ENCODE assay signal across 1 cellular context in the genomic region with DNA sequence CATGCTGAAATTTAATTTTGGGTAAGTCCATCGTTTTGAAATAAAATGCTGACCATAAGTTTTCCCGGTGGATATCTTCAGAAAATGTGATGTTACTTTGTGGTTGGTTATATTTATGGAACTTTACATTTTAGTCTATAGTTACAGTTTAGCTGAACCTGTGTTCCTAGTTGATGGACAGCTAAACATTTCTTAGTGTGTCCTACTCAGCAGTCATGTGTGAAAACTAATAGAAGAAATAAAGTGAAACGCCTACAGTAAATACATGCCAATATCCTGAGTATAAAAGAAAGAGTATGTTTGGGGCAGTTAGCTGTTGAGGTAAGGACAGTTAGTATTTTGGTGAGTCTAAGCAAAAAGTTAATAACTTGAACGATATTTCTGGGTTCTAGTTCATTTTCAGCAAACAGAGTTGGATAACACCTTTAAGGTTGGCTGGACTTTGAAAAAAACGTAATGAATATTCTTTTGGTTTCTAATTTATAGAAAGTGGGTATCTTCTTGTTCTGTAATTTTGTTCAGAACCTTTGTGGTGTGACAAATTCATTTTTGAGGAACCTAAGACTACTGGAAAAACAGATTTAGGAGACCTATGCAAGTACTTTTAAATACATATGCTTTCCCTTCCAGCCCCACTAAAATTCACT.
A peak's percentile ranks its signal among the peaks of the same experiment; 100 is the strongest.
TF ChIP-seq lines count a peak whose summit lies in the region.

No MANE protein-coding gene starts in this region.

TF ChIP-seq in HepG2, 621 proteins besides CTCF, POLR2A, EP300 and RAD21:
- TF ChIP-seq, protein P1, sequence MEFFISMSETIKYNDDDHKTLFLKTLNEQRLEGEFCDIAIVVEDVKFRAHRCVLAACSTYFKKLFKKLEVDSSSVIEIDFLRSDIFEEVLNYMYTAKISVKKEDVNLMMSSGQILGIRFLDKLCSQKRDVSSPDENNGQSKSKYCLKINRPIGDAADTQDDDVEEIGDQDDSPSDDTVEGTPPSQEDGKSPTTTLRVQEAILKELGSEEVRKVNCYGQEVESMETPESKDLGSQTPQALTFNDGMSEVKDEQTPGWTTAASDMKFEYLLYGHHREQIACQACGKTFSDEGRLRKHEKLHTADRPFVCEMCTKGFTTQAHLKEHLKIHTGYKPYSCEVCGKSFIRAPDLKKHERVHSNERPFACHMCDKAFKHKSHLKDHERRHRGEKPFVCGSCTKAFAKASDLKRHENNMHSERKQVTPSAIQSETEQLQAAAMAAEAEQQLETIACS (CRISPR knock-in tag; IDR thresholded peaks at IDR 0.05), result no peak
- TF ChIP-seq MAFK (conservative IDR thresholded peaks at IDR 0.05 in 1 of 2, IDR thresholded peaks at IDR 0.05 in 1 of 2; ENCODE audit: low read length in 2 of 2), result peak; percentile 29 to 46; a peak in 3 of 4 replicates
